11 cellular contexts compared by ENCODE assay signal in genomic region chr1:94384485-94385353, GRCh38. TPM values are rescaled to one million over a fixed set of nuclear protein-coding genes. Genes with fewer than 3 reads are reported as not detected.
A peak's percentile ranks its signal among the peaks of the same experiment; 100 is the strongest.
DNase-seq lines count a peak whose midpoint lies in the region; ATAC-seq, FAIRE-seq and TF ChIP-seq lines count a peak whose summit lies in the region.
"Had no signal": no experiment of that assay in that cellular context is flagged by ENCODE, and none has a peak within 500 bp of the region (broad histone marks: within the 10 kb centered on the region; RNA-seq: fewer than 3 reads in every experiment).

No MANE protein-coding gene starts in this region.

- H3K4me1 Mint-ChIP-seq in astrocyte (ENCODE audit: low read depth, unreplicated experiment) = peaks cover 18% of the 10 kb centered on the region
- peaks cover 9% of the 10 kb centered on the region in 2 donors for H3K4me1 Mint-ChIP-seq in natural killer cell

- DNase-seq in astrocyte (ENCODE audit: low read depth) (no peak), natural killer cell (no peak), head of caudate nucleus (no peak), iPS-NIHi7 (ENCODE audit: extremely low spot score) (no peak)
- DNase-seq: hypothalamus, NCI-H1092 had no signal

- H3K27me3 Mint-ChIP-seq in astrocyte (ENCODE audit: low read depth, unreplicated experiment) (peaks cover 2% of the 10 kb centered on the region), natural killer cell (ENCODE audit: low read depth in 2 of 2) (peaks cover 0 to 14% of the 10 kb centered on the region in 2 donors)

- H3K36me3 Mint-ChIP-seq in astrocyte (ENCODE audit: low read depth, unreplicated experiment) (no peaks in the 10 kb centered on the region), natural killer cell (no peaks in the 10 kb centered on the region)

- peaks cover 8% of the 10 kb centered on the region for H3K4me1 ChIP-seq in DOHH2 (ENCODE audit: control insufficient read depth, low read length)
- peaks cover 9% of the 10 kb centered on the region for H3K4me1 ChIP-seq in astrocyte (ENCODE audit: insufficient read depth, low read length)

- no peaks in the 10 kb centered on the region for H3K36me3 ChIP-seq in DOHH2 (ENCODE audit: control insufficient read depth, low read length)
- no peaks in the 10 kb centered on the region for H3K36me3 ChIP-seq in KOPT-K1 (ENCODE audit: insufficient read depth, low read length)
- no peaks in the 10 kb centered on the region for H3K36me3 ChIP-seq in astrocyte (ENCODE audit: insufficient read depth, low read length)

- FAIRE-seq in astrocyte (lab: Jason Lieb, UNC) = no peak
- FAIRE-seq: GM19239 had no signal

- H3K79me2 ChIP-seq in DOHH2 (ENCODE audit: control insufficient read depth, low read length) (no peaks in the 10 kb centered on the region), astrocyte (ENCODE audit: insufficient read depth, low read length) (no peaks in the 10 kb centered on the region)

- intact Hi-C loops in natural killer cell (cut with micrococcal nuclease) = no loop called here
- intact Hi-C loops in head of caudate nucleus (cut with DNase I) = no loop called here

- H3F3A ChIP-seq in DOHH2 (ENCODE audit: control insufficient read depth, insufficient read depth) = no peaks in the 10 kb centered on the region

- no peaks in the 10 kb centered on the region for H3K9me3 ChIP-seq in DOHH2 (ENCODE audit: control insufficient read depth, insufficient read depth, low read length)
- peaks cover 10% of the 10 kb centered on the region for H3K9me3 ChIP-seq in KOPT-K1 (ENCODE audit: insufficient read depth, low read length, poor library complexity, severe bottlenecking)
- H3K9me3 ChIP-seq in astrocyte (ENCODE audit: insufficient read depth, low read depth, low read length) = no peaks in the 10 kb centered on the region

- H3K4me2 ChIP-seq in DOHH2 (ENCODE audit: low read length) (peak overlapping the region; percentile 46), astrocyte (ENCODE audit: low read length) (no peak overlapping the region)

- no peaks in the 10 kb centered on the region for H3K9me2 ChIP-seq in DOHH2 (replicated peaks; ENCODE audit: control insufficient read depth, low read length)

- TF ChIP-seq CTCF in DOHH2 (IDR thresholded peaks at IDR 0.05; ENCODE audit: low read depth, low read length, poor library complexity, severe bottlenecking) (no peak), astrocyte (IDR thresholded peaks at IDR 0.05; ENCODE audit: insufficient read depth, low read depth, low read length) (no peak), natural killer cell (IDR thresholded peaks at IDR 0.05) (no peak)

- peak overlapping the region; percentile 11; the same call in 1 of the 2 replicates for H3K4me3 ChIP-seq in DOHH2 (ENCODE audit: low read length)
- H3K4me3 ChIP-seq in astrocyte (ENCODE audit: insufficient read depth, low read depth, low read length) = no peak overlapping the region

- no peak overlapping the region for H3K27ac ChIP-seq in DOHH2 (ENCODE audit: low read depth, low read length)
- H3K27ac ChIP-seq in KOPT-K1 (ENCODE audit: low read depth, low read length, poor library complexity, severe bottlenecking) = peak overlapping the region; percentile 85
- H3K27ac ChIP-seq in astrocyte (ENCODE audit: low read depth, low read length) = no peak overlapping the region

- peak; percentile 52 to 74 (median 58) for ATAC-seq in natural killer cell
- ATAC-seq in HG02938 (IDR thresholded peaks at IDR 0.05; ENCODE audit: unreplicated experiment) = no peak
- ATAC-seq in HG03175 (IDR thresholded peaks at IDR 0.05; ENCODE audit: unreplicated experiment) = no peak

- H2AFZ ChIP-seq in astrocyte (ENCODE audit: low read depth, low read length) = no peak overlapping the region

- H3K27ac Mint-ChIP-seq in astrocyte (ENCODE audit: unreplicated experiment) (peak overlapping the region; percentile 70), natural killer cell (peak overlapping the region in 1 of 2 donors; percentile 51)

- H4K20me1 ChIP-seq in DOHH2 (ENCODE audit: control insufficient read depth, insufficient read depth, low read depth, low read length) = no peaks in the 10 kb centered on the region
- H4K20me1 ChIP-seq in astrocyte (ENCODE audit: insufficient read depth, low read length) = no peaks in the 10 kb centered on the region

- H3K9me3 Mint-ChIP-seq in astrocyte (ENCODE audit: unreplicated experiment) (no peaks in the 10 kb centered on the region), natural killer cell (no peaks in the 10 kb centered on the region)

- H3K4me3 Mint-ChIP-seq in astrocyte (ENCODE audit: unreplicated experiment) (no peak overlapping the region), natural killer cell (peak overlapping the region; percentile 48)

- H3K27me3 ChIP-seq in DOHH2 (ENCODE audit: control insufficient read depth, low read length) = no peaks in the 10 kb centered on the region
- H3K27me3 ChIP-seq in astrocyte (ENCODE audit: insufficient read depth, low read length) = no peaks in the 10 kb centered on the region

- H3K9ac ChIP-seq in astrocyte (ENCODE audit: low read length) = no peak overlapping the region

RNA-seq across cellular contexts. Expression of gene ABCD3, which starts 33.5 kb away (rescaled TPM):
- 38.4 and 41.6 TPM in 2 replicates for total RNA-seq in astrocyte
- 10 to 100 TPM; 22.3 to 29.5 (median 27.6) TPM for total RNA-seq in natural killer cell

Comparison
In these comparisons a context has a peak if more than half of its experiments do, and no peak if none do; other contexts are left out.
1. ATAC-seq: peak in natural killer cell (3 of 3); none in HG02938 (single experiment) and HG03175 (single experiment).